Comparison of ENCODE assay signal across 17 cellular contexts in the genomic region with DNA sequence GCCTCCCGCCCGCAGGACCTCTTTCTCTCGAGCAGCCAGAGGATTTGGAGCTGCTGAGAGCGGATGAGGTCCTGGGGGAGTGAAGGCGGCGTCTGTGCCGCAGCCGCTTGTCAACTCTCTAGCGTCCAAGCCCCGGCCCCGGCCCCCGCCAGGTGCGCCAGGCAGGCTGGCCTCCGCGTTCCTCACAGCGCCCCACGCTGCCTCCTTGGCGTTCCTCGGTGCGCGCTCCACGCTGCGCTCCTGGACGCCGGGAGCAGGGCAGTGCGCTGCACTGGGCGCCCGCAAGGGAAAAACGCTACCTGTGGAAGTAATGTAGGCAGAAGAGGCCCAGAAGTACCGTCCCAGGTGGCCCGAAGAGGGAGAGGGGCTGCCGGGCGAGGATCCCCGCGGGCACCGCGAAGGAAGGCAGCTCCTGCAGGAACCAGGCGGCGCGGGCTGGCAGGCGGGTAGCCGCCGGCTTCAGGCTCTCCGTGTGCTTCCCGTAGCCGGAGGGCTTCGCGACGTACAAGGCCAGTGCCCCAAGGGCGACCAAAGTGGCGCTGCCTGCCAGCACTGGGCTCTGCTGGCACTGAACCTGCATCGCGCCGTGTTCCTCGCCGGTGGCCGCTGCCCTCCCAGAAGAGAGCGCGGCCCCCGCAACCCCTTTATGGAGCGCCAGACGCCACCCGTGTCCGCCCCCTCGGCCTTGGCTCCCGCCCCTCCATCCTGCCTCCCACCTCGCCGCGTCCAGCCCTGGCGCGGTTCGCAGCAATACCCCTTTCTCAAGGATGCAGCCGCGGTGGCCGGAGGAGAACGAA. TPM values are rescaled to one million over a fixed set of nuclear protein-coding genes. Genes with fewer than 3 reads are reported as not detected.
DNase-seq lines count a peak whose midpoint lies in the region; ATAC-seq and TF ChIP-seq lines count a peak whose summit lies in the region.
"Had no signal": no experiment of that assay in that cellular context is flagged by ENCODE, and none has a peak within 500 bp of the region (broad histone marks: within the 10 kb centered on the region; RNA-seq: fewer than 3 reads in every experiment).

A gene with protein sequence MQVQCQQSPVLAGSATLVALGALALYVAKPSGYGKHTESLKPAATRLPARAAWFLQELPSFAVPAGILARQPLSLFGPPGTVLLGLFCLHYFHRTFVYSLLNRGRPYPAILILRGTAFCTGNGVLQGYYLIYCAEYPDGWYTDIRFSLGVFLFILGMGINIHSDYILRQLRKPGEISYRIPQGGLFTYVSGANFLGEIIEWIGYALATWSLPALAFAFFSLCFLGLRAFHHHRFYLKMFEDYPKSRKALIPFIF (minus strand): TSS at position 618 of the 797 bp plus-strand sequence. CDS start 38 bp downstream, at position 580.

- no peak within 1 kb of the TSS for H4K8ac ChIP-seq in mesenchymal stem cell (ENCODE audit: low read length)

- no peak within 1 kb of the TSS for H2BK120ac ChIP-seq in mesenchymal stem cell (ENCODE audit: low read depth, low read length)

- H2BK15ac ChIP-seq in mesenchymal stem cell (ENCODE audit: low read depth, poor library complexity, severe bottlenecking), result no peak within 1 kb of the TSS

- no peaks in the 10 kb centered on the region for H3K36me3 ChIP-seq in mesenchymal stem cell (ENCODE audit: control insufficient read depth in 1 of 2, insufficient read depth in 2 of 2, low read depth in 1 of 2, low read length in 2 of 2)
- H3K36me3 ChIP-seq: neutrophil had no signal

- H3K23ac ChIP-seq in mesenchymal stem cell (ENCODE audit: low read length in 2 of 2), result no peak within 1 kb of the TSS

- CTCF ChIA-PET in WTC11 (lab: Charles Lee), result interaction anchor here (1.0 to 1.2 kb wide), 2 partner anchors 12 to 193 kb away, joined by 3 read pairs; no protein-coding TSS in a partner anchor

- H2BK12ac ChIP-seq in mesenchymal stem cell (ENCODE audit: low read length in 2 of 2), result no peak within 1 kb of the TSS

- H4K91ac ChIP-seq in mesenchymal stem cell (ENCODE audit: low read length), result no peak within 1 kb of the TSS

- no peak within 1 kb of the TSS for H3K18ac ChIP-seq in mesenchymal stem cell (ENCODE audit: low read depth in 1 of 2, low read length in 2 of 2)

- DNase-seq in DMS 273 (lab: John Stamatoyannopoulos, UW; ENCODE audit: unreplicated experiment), result peak; percentile 45
- DNase-seq in DMS 273 treated with DMSO at 0.1 percent for 48 hours (lab: John Stamatoyannopoulos, UW), result no peak
- peak; percentile 62 for DNase-seq in WTC11 (ENCODE audit: low spot score)
- peak; percentile 53 for DNase-seq in iPS-NIHi11 (ENCODE audit: low spot score)
- DNase-seq in retina, result peak; percentile 67
- DNase-seq in NCI-H1694 treated with DMSO at 0.1 percent for 48 hours (lab: John Stamatoyannopoulos, UW), result no peak
- no peak for DNase-seq in SW 1271 (lab: John Stamatoyannopoulos, UW)
- DNase-seq in mesenchymal stem cell, result no peak
- DNase-seq: activated CD4-positive, alpha-beta T cell treated with anti-CD3 and anti-CD28 coated beads for 4 hours; activated T-cell treated with anti-CD3 and anti-CD28 coated beads, Interleukin-2, amount 50 U/mL, for 72 hours; CD8-positive, alpha-beta memory T cell; GOT3; substantia nigra; T-cell had no signal

- H3K9ac ChIP-seq in mesenchymal stem cell (ENCODE audit: low read length), result no peak within 1 kb of the TSS

- peaks cover 38 to 39% of the 10 kb centered on the region in 2 experiments for H3K27me3 ChIP-seq in mesenchymal stem cell (ENCODE audit: control insufficient read depth in 1 of 2, insufficient read depth in 1 of 2, low read length in 2 of 2)

- peaks cover 1% of the 10 kb centered on the region for H3K4me1 ChIP-seq in mesenchymal stem cell (ENCODE audit: control insufficient read depth, insufficient read depth, low read depth, low read length)

- POLR2A ChIA-PET in WTC11 (lab: Charles Lee), result no interaction called here

- no peak within 1 kb of the TSS for H3K27ac ChIP-seq in mesenchymal stem cell (ENCODE audit: low read length, poor library complexity, severe bottlenecking)
- H3K27ac ChIP-seq: 22Rv1, neutrophil had no signal

- peaks cover 63% of the 10 kb centered on the region for H3K27me3 Mint-ChIP-seq in WTC11 (ENCODE audit: low read depth)

- H3K14ac ChIP-seq in mesenchymal stem cell (ENCODE audit: low read length in 2 of 2), result no peak within 1 kb of the TSS

- 39% methylated on average over 74 of the region's 76 CpGs for WGBS in mesenchymal stem cell

- H3K9me3 Mint-ChIP-seq in WTC11, result peaks cover 4% of the 10 kb centered on the region
- H3K9me3 Mint-ChIP-seq: dendritic cell treated with granulocyte-macrophage colony-stimulating factor and Interleukin-4, amounts not matched to agents 40 ng/mL and 50 ng/mL, for 4 days had no signal

- H2AFZ ChIP-seq in mesenchymal stem cell (ENCODE audit: low read depth, low read length), result no peak within 1 kb of the TSS

- H3K4me3 Mint-ChIP-seq in WTC11, result peak within 1 kb of the TSS; percentile 78
- H3K4me3 Mint-ChIP-seq: activated T-cell treated with anti-CD3 and anti-CD28 coated beads, Interleukin-2, amount 50 U/mL, for 72 hours; CD8-positive, alpha-beta memory T cell; dendritic cell treated with granulocyte-macrophage colony-stimulating factor and Interleukin-4, amounts not matched to agents 40 ng/mL and 50 ng/mL, for 4 days; T-cell had no signal

- no peak within 1 kb of the TSS for H3K4ac ChIP-seq in mesenchymal stem cell (ENCODE audit: low read depth in 1 of 2, low read length in 2 of 2)

- H3K4me3 ChIP-seq in mesenchymal stem cell (ENCODE audit: insufficient read depth in 1 of 2, low read depth in 1 of 2, low read length in 2 of 2), result no peak within 1 kb of the TSS

- no peaks in the 10 kb centered on the region for H3K79me1 ChIP-seq in mesenchymal stem cell (replicated peaks; ENCODE audit: low read length, poor library complexity, severe bottlenecking)

- no peaks in the 10 kb centered on the region for H3K36me3 Mint-ChIP-seq in WTC11
- H3K36me3 Mint-ChIP-seq: T-cell had no signal

- no peak within 1 kb of the TSS for H3K4me2 ChIP-seq in mesenchymal stem cell (ENCODE audit: low read length, poor library complexity, severe bottlenecking)

- no peak within 1 kb of the TSS for H2BK5ac ChIP-seq in mesenchymal stem cell (ENCODE audit: low read depth, low read length, poor library complexity, severe bottlenecking)

- peaks cover 19% of the 10 kb centered on the region for H3K4me1 Mint-ChIP-seq in WTC11

- no peak within 1 kb of the TSS for H2AK5ac ChIP-seq in mesenchymal stem cell (ENCODE audit: low read length, severe bottlenecking)

- no peak for TF ChIP-seq CTCF in WTC11 (IDR thresholded peaks at IDR 0.05)

- ATAC-seq in WTC11, result peak; percentile 80
- ATAC-seq: activated T-cell treated with anti-CD3 and anti-CD28 coated beads, Interleukin-2, amount 50 U/mL, for 72 hours; T-cell had no signal

- peaks cover 16% of the 10 kb centered on the region for H3K9me3 ChIP-seq in mesenchymal stem cell (ENCODE audit: control insufficient read depth, low read length)
- H3K9me3 ChIP-seq: neutrophil had no signal

- no peak within 1 kb of the TSS for H3K27ac Mint-ChIP-seq in WTC11
- H3K27ac Mint-ChIP-seq: activated T-cell treated with anti-CD3 and anti-CD28 coated beads, Interleukin-2, amount 50 U/mL, for 72 hours; CD8-positive, alpha-beta memory T cell; dendritic cell treated with granulocyte-macrophage colony-stimulating factor and Interleukin-4, amounts not matched to agents 40 ng/mL and 50 ng/mL, for 4 days; T-cell had no signal

TF ChIP-seq in WTC11, 78 proteins besides CTCF, POLR2A, EP300 and RAD21 (continues in another document):
- TF ChIP-seq ZNF317 (CRISPR knock-in tag; IDR thresholded peaks at IDR 0.05; ENCODE audit: borderline replicate concordance, low read depth) (no peak), FOXK1 (CRISPR knock-in tag; IDR thresholded peaks at IDR 0.05) (no peak), ZNF671 (CRISPR knock-in tag; IDR thresholded peaks at IDR 0.05) (no peak), ZNF138 (CRISPR knock-in tag; conservative IDR thresholded peaks at IDR 0.05) (no peak), ETV6 (CRISPR knock-in tag; IDR thresholded peaks at IDR 0.05) (peak; percentile 51; the same call in 1 of the 2 replicates), OVOL2 (CRISPR knock-in tag; IDR thresholded peaks at IDR 0.05; ENCODE audit: borderline replicate concordance) (no peak), GABPB1 (CRISPR knock-in tag; IDR thresholded peaks at IDR 0.05) (no peak)
- TF ChIP-seq, protein P1, sequence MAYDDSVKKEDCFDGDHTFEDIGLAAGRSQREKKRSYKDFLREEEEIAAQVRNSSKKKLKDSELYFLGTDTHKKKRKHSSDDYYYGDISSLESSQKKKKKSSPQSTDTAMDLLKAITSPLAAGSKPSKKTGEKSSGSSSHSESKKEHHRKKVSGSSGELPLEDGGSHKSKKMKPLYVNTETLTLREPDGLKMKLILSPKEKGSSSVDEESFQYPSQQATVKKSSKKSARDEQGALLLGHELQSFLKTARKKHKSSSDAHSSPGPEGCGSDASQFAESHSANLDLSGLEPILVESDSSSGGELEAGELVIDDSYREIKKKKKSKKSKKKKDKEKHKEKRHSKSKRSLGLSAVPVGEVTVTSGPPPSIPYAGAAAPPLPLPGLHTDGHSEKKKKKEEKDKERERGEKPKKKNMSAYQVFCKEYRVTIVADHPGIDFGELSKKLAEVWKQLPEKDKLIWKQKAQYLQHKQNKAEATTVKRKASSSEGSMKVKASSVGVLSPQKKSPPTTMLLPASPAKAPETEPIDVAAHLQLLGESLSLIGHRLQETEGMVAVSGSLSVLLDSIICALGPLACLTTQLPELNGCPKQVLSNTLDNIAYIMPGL (CRISPR knock-in tag; IDR thresholded peaks at IDR 0.05), result peak; percentile 71; the same call in 1 of the 2 replicates
- TF ChIP-seq, protein P2, sequence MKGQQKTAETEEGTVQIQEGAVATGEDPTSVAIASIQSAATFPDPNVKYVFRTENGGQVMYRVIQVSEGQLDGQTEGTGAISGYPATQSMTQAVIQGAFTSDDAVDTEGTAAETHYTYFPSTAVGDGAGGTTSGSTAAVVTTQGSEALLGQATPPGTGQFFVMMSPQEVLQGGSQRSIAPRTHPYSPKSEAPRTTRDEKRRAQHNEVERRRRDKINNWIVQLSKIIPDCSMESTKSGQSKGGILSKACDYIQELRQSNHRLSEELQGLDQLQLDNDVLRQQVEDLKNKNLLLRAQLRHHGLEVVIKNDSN (CRISPR knock-in tag; IDR thresholded peaks at IDR 0.05), result no peak
- TF ChIP-seq, protein P3, sequence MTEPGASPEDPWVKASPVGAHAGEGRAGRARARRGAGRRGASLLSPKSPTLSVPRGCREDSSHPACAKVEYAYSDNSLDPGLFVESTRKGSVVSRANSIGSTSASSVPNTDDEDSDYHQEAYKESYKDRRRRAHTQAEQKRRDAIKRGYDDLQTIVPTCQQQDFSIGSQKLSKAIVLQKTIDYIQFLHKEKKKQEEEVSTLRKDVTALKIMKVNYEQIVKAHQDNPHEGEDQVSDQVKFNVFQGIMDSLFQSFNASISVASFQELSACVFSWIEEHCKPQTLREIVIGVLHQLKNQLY (CRISPR knock-in tag; IDR thresholded peaks at IDR 0.05), result 0 out of 2 replicates have a peak, but pooled peaks have one; percentile 57

RNA-seq across cellular contexts. Expression of the gene that starts here (rescaled TPM):
- 0.05 to 0.07 TPM (median 0.05 TPM) in 3 replicates for total RNA-seq in WTC11 (2021)
- not detected for polyA plus RNA-seq in mesenchymal stem cell (2013, experiment 1 of 2)
- polyA plus RNA-seq in mesenchymal stem cell (2013, experiment 2 of 2), result not detected
- total RNA-seq: activated T-cell treated with anti-CD3 and anti-CD28 coated beads, Interleukin-2, amount 50 U/mL, for 72 hours; CD8-positive, alpha-beta memory T cell; T-cell had no signal
- polyA plus RNA-seq: CD8-positive, alpha-beta memory T cell had no signal

Comparison
In these comparisons a context has a peak if more than half of its experiments do, and no peak if none do; other contexts are left out.
1. DNase-seq: peak in DMS 273 (single experiment), iPS-NIHi11 (single experiment) and retina (single experiment); none in DMS 273 treated with DMSO at 0.1 percent for 48 hours (single experiment), NCI-H1694 treated with DMSO at 0.1 percent for 48 hours (single experiment), SW 1271 (0 of 2) and mesenchymal stem cell (single experiment).
2. Peak in DNase-seq and ATAC-seq in WTC11; RNA of the gene not detected or under 1 TPM.